9 cellular contexts compared by ENCODE assay signal in the genomic region with DNA sequence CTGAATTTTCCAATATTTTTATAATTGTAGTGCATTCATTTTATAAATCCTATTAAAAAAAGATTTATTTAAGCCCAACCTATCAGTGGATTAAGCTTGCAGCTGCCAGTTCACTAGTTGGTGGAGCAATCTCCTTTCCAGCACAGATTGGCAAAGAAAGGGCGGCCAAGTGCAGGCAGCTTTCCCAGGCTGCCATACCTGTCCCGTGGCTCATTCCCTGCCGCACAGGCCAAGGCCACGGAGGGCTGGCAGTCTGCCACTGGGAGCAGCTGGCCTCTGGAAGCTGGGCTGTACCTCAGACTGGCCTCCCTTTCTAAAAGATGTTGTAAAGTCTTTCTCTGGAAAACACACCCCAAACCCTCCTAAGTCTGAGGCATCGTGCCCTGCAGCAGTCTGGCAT.
DNase-seq lines count a peak whose midpoint lies in the region; ATAC-seq, FAIRE-seq and TF ChIP-seq lines count a peak whose summit lies in the region.
"Had no signal": no experiment of that assay in that cellular context is flagged by ENCODE, and none has a peak within 500 bp of the region (broad histone marks: within the 10 kb centered on the region; RNA-seq: fewer than 3 reads in every experiment).

No MANE protein-coding gene starts in this region.

- H3K9me2 ChIP-seq in Loucy (replicated peaks; ENCODE audit: low read depth, low read length): no peaks in the 10 kb centered on the region

- H3K36me3 ChIP-seq in Loucy (ENCODE audit: insufficient read depth, low read length) (no peaks in the 10 kb centered on the region), HepG2 (replicated peaks in 1 of 2; ENCODE audit: control insufficient read depth in 1 of 2, insufficient read depth in 2 of 2, low read length in 2 of 2) (no peaks in the 10 kb centered on the region)
- H3K36me3 ChIP-seq: BLaER1 had no signal

- DNase-seq in A549 (ENCODE audit: low read depth in 1 of 2, low spot score in 1 of 2) (peak in 1 of 2 experiments; percentile 26), MCF 10A (ENCODE audit: unreplicated experiment) (peak; percentile 89), HepG2 (ENCODE audit: low spot score) (peak; percentile 55), NCI-H2227 treated with DMSO at 0.1 percent for 48 hours (lab: John Stamatoyannopoulos, UW) (no peak), GM19238 (ENCODE audit: insufficient read length, low spot score) (no peak), NCI-H2081 treated with DMSO at 0.1 percent for 48 hours (lab: John Stamatoyannopoulos, UW) (no peak)
- no peak for DNase-seq in stimulated activated CD4-positive, alpha-beta T cell treated with anti-CD3 and anti-CD28 coated beads, Interleukin-2, amount 100 ng/mL, for 48 hours

- CTCF ChIA-PET in A549 (lab: Yijun Ruan, JAX): interaction anchor here (2.0 kb wide), 1 partner anchor 18 kb away, joined by 4 read pairs; no protein-coding TSS in a partner anchor
- CTCF ChIA-PET in MCF 10A (lab: Yijun Ruan, JAX): interaction anchor here (1.0 to 1.7 kb wide), 3 partner anchors 39 to 144 kb away, joined by 3 to 6 read pairs (median 4); no protein-coding TSS in a partner anchor
- CTCF ChIA-PET in HepG2 (lab: Yijun Ruan, JAX; ENCODE audit: low intra/inter-chr PET ratio, low total read pairs): no interaction called here

- intact Hi-C loops in MCF 10A (cut with micrococcal nuclease): no loop called here
- intact Hi-C loops in HepG2 (cut with micrococcal nuclease; ENCODE audit: unreplicated experiment): no loop called here

- peaks cover 8% of the 10 kb centered on the region for H3K4me1 ChIP-seq in A549
- peaks cover 64% of the 10 kb centered on the region for H3K4me1 ChIP-seq in Loucy (ENCODE audit: insufficient read depth, low read length, poor library complexity, severe bottlenecking)
- peaks cover 14% of the 10 kb centered on the region for H3K4me1 ChIP-seq in HepG2 (ENCODE audit: insufficient read depth, low read length)
- H3K4me1 ChIP-seq: BLaER1 had no signal

- no peaks in the 10 kb centered on the region for H3K4me1 Mint-ChIP-seq in MCF 10A (ENCODE audit: insufficient read depth, unreplicated experiment)

- H3K4me3 ChIP-seq in A549 (no peak overlapping the region), Loucy (ENCODE audit: low read length, poor library complexity, severe bottlenecking) (no peak overlapping the region), HepG2 (replicated peaks in 1 of 3; ENCODE audit: insufficient read depth in 1 of 3, low read depth in 2 of 3, low read length in 3 of 3) (no peak overlapping the region)
- H3K4me3 ChIP-seq: BLaER1 had no signal

- H2AFZ ChIP-seq in Loucy (ENCODE audit: low read length) (peak overlapping the region; percentile 67; the same call in 1 of the 2 replicates), HepG2 (ENCODE audit: low read length) (no peak overlapping the region)

- H3K9ac ChIP-seq in Loucy (ENCODE audit: low read depth, low read length, poor library complexity, severe bottlenecking) (peak overlapping the region; percentile 50), HepG2 (ENCODE audit: insufficient read depth, low read depth, low read length) (no peak overlapping the region)
- H3K9ac ChIP-seq: BLaER1 had no signal

- TF ChIP-seq EP300 in A549 (IDR thresholded peaks at IDR 0.05) (no peak), HepG2 (IDR thresholded peaks at IDR 0.05; ENCODE audit: low read depth in 2 of 2, low read length in 2 of 2) (no peak), HepG2 (CRISPR knock-in tag; IDR thresholded peaks at IDR 0.05; ENCODE audit: borderline replicate concordance) (no peak)

- peaks cover 10% of the 10 kb centered on the region; the same call in 1 of the 2 replicates for H3F3A ChIP-seq in Loucy (ENCODE audit: low read depth)

- H3K27ac ChIP-seq in A549 (peak overlapping the region; percentile 19 to 73; a peak in 4 of 6 replicates), HepG2 (ENCODE audit: extremely low read length, insufficient read depth, low read length) (no peak overlapping the region)
- H3K27ac ChIP-seq: BLaER1 had no signal

- TF ChIP-seq POLR2A in A549 (IDR thresholded peaks at IDR 0.05; ENCODE audit: low read length) (no peak), HepG2 (IDR thresholded peaks at IDR 0.05; ENCODE audit: insufficient read depth in 1 of 2, low read depth in 2 of 2, low read length in 2 of 2) (no peak)

- H3K27ac Mint-ChIP-seq in MCF 10A (ENCODE audit: low read depth, unreplicated experiment): peak overlapping the region; percentile 16

- H3K27me3 ChIP-seq in Loucy (ENCODE audit: insufficient read depth, low read length, poor library complexity, severe bottlenecking) (no peaks in the 10 kb centered on the region), HepG2 (ENCODE audit: control insufficient read depth in 1 of 2, insufficient read depth in 2 of 2, low read length in 2 of 2) (no peaks in the 10 kb centered on the region)
- H3K27me3 ChIP-seq: BLaER1 had no signal

- in situ Hi-C loops in HepG2 (cut with HindIII; ENCODE audit: extremely low pct_ligation_motif_present, low pct_unique_long_range_greater_than_20kb): no loop called here

- POLR2A ChIA-PET in A549 (lab: Yijun Ruan, JAX) (no interaction called here), MCF 10A (lab: Yijun Ruan, JAX) (interaction anchor here (0.7 to 2.7 kb wide), 7 partner anchors 11 to 73 kb away, joined by 3 to 8 read pairs (median 4); no protein-coding TSS in a partner anchor), HepG2 (lab: Yijun Ruan, JAX) (interaction anchor here (0.6 kb wide), 1 partner anchor 25 kb away, joined by 3 read pairs; no protein-coding TSS in a partner anchor)

- WGBS in A549 (ENCODE audit: missing lambda C conversion rate): 61% methylated on average over 5 of the region's 5 CpGs
- 26% methylated on average over 5 of the region's 5 CpGs for WGBS in HepG2 (ENCODE audit: low lambda C conversion rate)

- no TSS peak for BruUV-seq in MCF 10A (replicated peaks; lab: Mats Ljungman, UMichigan)
- BruUV-seq in HepG2 (replicated peaks; lab: Mats Ljungman, UMichigan): no TSS peak

- no peak overlapping the region for H3K4me3 Mint-ChIP-seq in MCF 10A (ENCODE audit: unreplicated experiment)

- no peaks in the 10 kb centered on the region for H4K20me1 ChIP-seq in Loucy (ENCODE audit: insufficient read depth, low read length, poor library complexity, severe bottlenecking)
- H4K20me1 ChIP-seq in HepG2 (ENCODE audit: insufficient read depth, low read length): no peaks in the 10 kb centered on the region
- H4K20me1 ChIP-seq: BLaER1 had no signal

- TF ChIP-seq CTCF in A549 (IDR thresholded peaks at IDR 0.05) (no peak), Loucy (conservative IDR thresholded peaks at IDR 0.05; ENCODE audit: low read length) (no peak), MCF 10A (IDR thresholded peaks at IDR 0.05; ENCODE audit: unreplicated experiment) (no peak), HepG2 (CRISPR knock-in tag; IDR thresholded peaks at IDR 0.05) (no peak)

- H3K79me2 ChIP-seq in Loucy (ENCODE audit: insufficient read depth, low read length): no peaks in the 10 kb centered on the region
- no peaks in the 10 kb centered on the region for H3K79me2 ChIP-seq in HepG2 (ENCODE audit: insufficient read depth, low read length)

- no peaks in the 10 kb centered on the region for H3K9me3 ChIP-seq in A549
- no peaks in the 10 kb centered on the region for H3K9me3 ChIP-seq in Loucy (ENCODE audit: insufficient read depth, low read depth, low read length)
- no peaks in the 10 kb centered on the region for H3K9me3 ChIP-seq in HepG2 (ENCODE audit: low read length)
- H3K9me3 ChIP-seq: BLaER1 had no signal

- TF ChIP-seq RAD21 in A549 (conservative IDR thresholded peaks at IDR 0.05 in 1 of 2, IDR thresholded peaks at IDR 0.05 in 1 of 2): no peak
- 0 out of 2 replicates have a peak, but pooled peaks have one; percentile 18 for TF ChIP-seq RAD21 in HepG2 (CRISPR knock-in tag; IDR thresholded peaks at IDR 0.05)

- H3K36me3 Mint-ChIP-seq in MCF 10A (ENCODE audit: insufficient read depth, unreplicated experiment): no peaks in the 10 kb centered on the region

- no peaks in the 10 kb centered on the region for H3K9me3 Mint-ChIP-seq in MCF 10A (ENCODE audit: unreplicated experiment)

- H3K4me2 ChIP-seq in A549: peak overlapping the region; percentile 0; the same call in 1 of the 3 replicates
- H3K4me2 ChIP-seq in Loucy (ENCODE audit: low read depth, low read length, poor library complexity, severe bottlenecking): peak overlapping the region; percentile 44
- no peak overlapping the region for H3K4me2 ChIP-seq in HepG2 (ENCODE audit: low read depth, low read length)
- H3K4me2 ChIP-seq: BLaER1 had no signal

- FAIRE-seq in A549 (lab: Jason Lieb, UNC) (no peak), HepG2 (lab: Jason Lieb, UNC) (no peak)

- peak; percentile 23 to 43; a peak in 3 of 6 replicates for ATAC-seq in A549
- ATAC-seq in HepG2: peak; percentile 98

- H3K27me3 Mint-ChIP-seq in MCF 10A (ENCODE audit: insufficient read depth, unreplicated experiment): no peaks in the 10 kb centered on the region

TF ChIP-seq in A549, 52 proteins besides CTCF, POLR2A, EP300 and RAD21:
- TF ChIP-seq FOXS1 (CRISPR knock-in tag; IDR thresholded peaks at IDR 0.05) (no peak), FOSL2 (IDR thresholded peaks at IDR 0.05) (no peak), FOSL2 (CRISPR knock-in tag; IDR thresholded peaks at IDR 0.05) (no peak), JUNB (IDR thresholded peaks at IDR 0.05) (no peak), NPAS2 (CRISPR knock-in tag; IDR thresholded peaks at IDR 0.05; ENCODE audit: borderline replicate concordance) (no peak), BHLHE40 (IDR thresholded peaks at IDR 0.05; ENCODE audit: low read depth, low read length) (no peak), RNF2 (IDR thresholded peaks at IDR 0.05; ENCODE audit: borderline replicate concordance, low read depth) (no peak)

TF ChIP-seq in HepG2, 621 proteins besides CTCF, POLR2A, EP300 and RAD21 (continues in another document):
- TF ChIP-seq ZNF292 (CRISPR knock-in tag; IDR thresholded peaks at IDR 0.05; ENCODE audit: borderline replicate concordance, low read depth) (peak; percentile 44; the same call in 1 of the 2 replicates), NR2F6 (IDR thresholded peaks at IDR 0.05) (no peak), NR2F6 (CRISPR knock-in tag; IDR thresholded peaks at IDR 0.05) (peak; percentile 39; the same call in 1 of the 2 replicates), SOX6 (IDR thresholded peaks at IDR 0.05) (no peak), SOX6 (CRISPR knock-in tag; IDR thresholded peaks at IDR 0.05) (no peak), XRCC5 (optimal IDR thresholded peaks at IDR 0.05; ENCODE audit: low read length) (no peak), ZKSCAN8 (CRISPR knock-in tag; IDR thresholded peaks at IDR 0.05; ENCODE audit: borderline replicate concordance) (no peak)

Comparison
In these comparisons a context has a peak if more than half of its experiments do, and no peak if none do; other contexts are left out.
1. DNase-seq: peak in MCF 10A (single experiment) and HepG2 (single experiment); none in NCI-H2227 treated with DMSO at 0.1 percent for 48 hours (single experiment), GM19238 (single experiment), stimulated activated CD4-positive, alpha-beta T cell treated with anti-CD3 and anti-CD28 coated beads, Interleukin-2, amount 100 ng/mL, for 48 hours (0 of 2) and NCI-H2081 treated with DMSO at 0.1 percent for 48 hours (single experiment).